Comparison of ENCODE assay signal across 11 cellular contexts in the genomic region with DNA sequence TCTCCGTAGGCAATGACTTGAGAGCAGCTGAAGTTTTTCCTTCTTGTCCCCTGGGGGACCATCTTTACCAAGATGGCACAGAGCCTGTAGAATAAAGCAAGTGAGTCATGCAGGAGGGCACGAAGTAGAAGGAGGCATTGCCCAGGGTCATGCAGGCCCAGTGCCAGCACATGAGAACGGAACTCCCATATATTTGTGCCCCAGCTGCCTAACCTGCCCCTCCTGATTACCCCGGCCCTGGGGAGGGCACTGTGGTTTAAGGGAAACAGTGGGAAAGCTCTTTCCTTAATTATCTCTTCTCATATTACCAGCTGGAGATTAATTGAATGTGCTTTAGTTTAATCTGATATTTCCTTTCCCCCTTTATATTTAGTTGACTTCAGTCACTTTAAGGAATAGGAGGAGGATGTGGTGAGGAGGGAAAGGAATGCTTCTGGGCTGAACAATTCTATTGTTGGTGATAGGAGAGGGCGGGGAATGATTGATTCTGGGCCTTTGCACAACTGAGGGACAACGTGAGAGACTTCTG. TPM values are rescaled to one million over a fixed set of nuclear protein-coding genes. Genes with fewer than 3 reads are reported as not detected.
DNase-seq lines count a peak whose midpoint lies in the region; ATAC-seq and TF ChIP-seq lines count a peak whose summit lies in the region.
"Had no signal": no experiment of that assay in that cellular context is flagged by ENCODE, and none has a peak within 500 bp of the region (broad histone marks: within the 10 kb centered on the region; RNA-seq: fewer than 3 reads in every experiment).

No MANE protein-coding gene starts in this region.

- no peak for TF ChIP-seq POLR2A in vagina (IDR thresholded peaks at IDR 0.05)

- ATAC-seq in HG03460 (IDR thresholded peaks at IDR 0.05; ENCODE audit: unreplicated experiment), result no peak
- ATAC-seq: activated CD4-positive, CD25-positive, alpha-beta regulatory T cell treated with anti-CD3 and anti-CD28 coated beads, Interleukin-2, amount 50 U/mL, for 24 hours had no signal

- intact Hi-C loops in vagina (cut with DNase I), result loop anchor here (10.0 kb wide), 1 partner anchor 46 kb away; no protein-coding TSS in a partner anchor

- DNase-seq in DMS 273 (lab: John Stamatoyannopoulos, UW; ENCODE audit: unreplicated experiment) (peak; percentile 37), DMS 273 treated with DMSO at 0.1 percent for 48 hours (lab: John Stamatoyannopoulos, UW) (no peak), chondrocyte (ENCODE audit: low spot score) (no peak), mesothelial cell of epicardium (ENCODE audit: low spot score in 2 of 2, unreplicated experiment in 2 of 2) (no peak), vagina (ENCODE audit: extremely low spot score in 2 of 2) (no peak), progenitor cell of endocrine pancreas (ENCODE audit: low spot score, unreplicated experiment) (no peak), GM10266 (ENCODE audit: extremely low spot score) (no peak)
- DNase-seq: nucleus accumbens had no signal

- H3K9me3 ChIP-seq in vagina, result no peaks in the 10 kb centered on the region

- H3K4me3 Mint-ChIP-seq in chondrocyte (ENCODE audit: unreplicated experiment), result no peak overlapping the region
- no peak overlapping the region for H3K4me3 Mint-ChIP-seq in mesothelial cell of epicardium
- no peak overlapping the region for H3K4me3 Mint-ChIP-seq in progenitor cell of endocrine pancreas (ENCODE audit: low read depth)

- H3K4me1 Mint-ChIP-seq in chondrocyte (ENCODE audit: low read depth) (peaks cover 25% of the 10 kb centered on the region), mesothelial cell of epicardium (peaks cover 24% of the 10 kb centered on the region), progenitor cell of endocrine pancreas (ENCODE audit: low read depth) (peaks cover 8% of the 10 kb centered on the region)

- peak overlapping the region; percentile 54 for H3K27ac ChIP-seq in vagina
- H3K27ac ChIP-seq: 22Rv1 had no signal

- H3K36me3 Mint-ChIP-seq in chondrocyte (ENCODE audit: low read depth), result peaks cover 2% of the 10 kb centered on the region
- H3K36me3 Mint-ChIP-seq in mesothelial cell of epicardium, result peaks cover 1% of the 10 kb centered on the region
- H3K36me3 Mint-ChIP-seq in progenitor cell of endocrine pancreas (ENCODE audit: insufficient read depth), result no peaks in the 10 kb centered on the region

- TF ChIP-seq CTCF in chondrocyte (IDR thresholded peaks at IDR 0.05), result no peak
- TF ChIP-seq CTCF in mesothelial cell of epicardium (IDR thresholded peaks at IDR 0.05; ENCODE audit: unreplicated experiment), result no peak
- no peak for TF ChIP-seq CTCF in vagina (IDR thresholded peaks at IDR 0.05)
- TF ChIP-seq CTCF in progenitor cell of endocrine pancreas (IDR thresholded peaks at IDR 0.05; ENCODE audit: unreplicated experiment), result no peak
- TF ChIP-seq CTCF in GM10266 (IDR thresholded peaks at IDR 0.05; ENCODE audit: control insufficient read depth, insufficient read depth, low read depth, missing control alignments), result no peak

- H3K27me3 ChIP-seq in vagina, result no peaks in the 10 kb centered on the region

- no peaks in the 10 kb centered on the region for H3K36me3 ChIP-seq in vagina

- H3K9me3 Mint-ChIP-seq in chondrocyte (ENCODE audit: low read depth) (no peaks in the 10 kb centered on the region), mesothelial cell of epicardium (no peaks in the 10 kb centered on the region), progenitor cell of endocrine pancreas (ENCODE audit: low read depth) (no peaks in the 10 kb centered on the region)

- no peak overlapping the region for H3K4me3 ChIP-seq in vagina

- H3K27me3 Mint-ChIP-seq in chondrocyte (ENCODE audit: low read depth), result no peaks in the 10 kb centered on the region
- no peaks in the 10 kb centered on the region for H3K27me3 Mint-ChIP-seq in mesothelial cell of epicardium (ENCODE audit: low read depth)
- H3K27me3 Mint-ChIP-seq in progenitor cell of endocrine pancreas, result no peaks in the 10 kb centered on the region

- H3K4me1 ChIP-seq in vagina, result peaks cover 18% of the 10 kb centered on the region

- H3K27ac Mint-ChIP-seq in chondrocyte (ENCODE audit: unreplicated experiment) (peak overlapping the region; percentile 34), mesothelial cell of epicardium (peak overlapping the region; percentile 35), progenitor cell of endocrine pancreas (no peak overlapping the region)

RNA-seq across cellular contexts. Expression of a gene that starts 51.9 kb away (rescaled TPM):
- total RNA-seq in chondrocyte (28.1 to 54.6 TPM (median 46.2 TPM) in 3 replicates), mesothelial cell of epicardium (60.6 to 62.8 TPM (median 61.8 TPM) in 3 replicates), vagina (68.5 TPM), progenitor cell of endocrine pancreas (36.9 and 38.8 TPM in 2 replicates)
